In genomic region chr17:29892201-29892600, GRCh38 we compare ENCODE assay signal across 30 cellular contexts. TPM values are rescaled to one million over a fixed set of nuclear protein-coding genes. Genes with fewer than 3 reads are reported as not detected.
"Had no signal": no experiment of that assay in that cellular context is flagged by ENCODE, and none has a peak within 500 bp of the region (broad histone marks: within the 10 kb centered on the region; RNA-seq: fewer than 3 reads in every experiment).

No MANE protein-coding gene starts in this region.

- H3K27ac ChIP-seq: adrenal gland, body of pancreas, esophagus muscularis mucosa, foreskin keratinocyte, gastrocnemius medialis had no signal

- DNase-seq: activated CD4-positive, alpha-beta memory T cell treated with anti-CD3 and anti-CD28 coated beads for 36 hours; activated CD4-positive, alpha-beta T cell treated with anti-CD3 and anti-CD28 coated beads for 36 hours; activated CD4-positive, CD25-positive, alpha-beta regulatory T cell; activated CD4-positive, CD25-positive, alpha-beta regulatory T cell treated with anti-CD3 and anti-CD28 coated beads, Interleukin-2, amount 50 U/mL, for 72 hours; activated CD8-positive, alpha-beta memory T cell treated with anti-CD3 and anti-CD28 coated beads, Interleukin-2, amount 10 ng/mL, durations not matched to agents 7 days and 5 days; activated CD8-positive, alpha-beta memory T cell treated with anti-CD3 and anti-CD28 coated beads, Interleukin-2, amount 50 U/mL, for 4 hours; activated CD8-positive, alpha-beta T cell treated with anti-CD3 and anti-CD28 coated beads, Interleukin-2, amount 10 ng/mL, durations not matched to agents 7 days and 5 days; activated effector memory CD4-positive, alpha-beta T cell treated with Interleukin-2 at 50 U/mL for 16 hours; activated naive CD4-positive, alpha-beta T cell treated with anti-CD3 and anti-CD28 coated beads for 36 hours; activated naive CD8-positive, alpha-beta T cell treated with anti-CD3 and anti-CD28 coated beads for 36 hours; activated naive CD8-positive, alpha-beta T cell treated with anti-CD3 and anti-CD28 coated beads, Interleukin-2, amount 50 U/mL, for 24 hours; activated T-cell treated with anti-CD3 and anti-CD28 coated beads, Interleukin-2, amount 50 U/mL, for 1 hour; activated T-cell treated with anti-CD3 and anti-CD28 coated beads, Interleukin-2, amount 50 U/mL, for 48 hours; adrenal gland; amygdala; aorta; body of pancreas; caudate nucleus; cortex of kidney; effector CD4-positive, alpha-beta T cell; effector memory CD8-positive, alpha-beta T cell; erythroblast; foreskin keratinocyte; gastrocnemius medialis; glutamatergic neuron; heart left ventricle; T-helper 2 cell had no signal

- H3K36me3 ChIP-seq: adrenal gland, esophagus muscularis mucosa, gastrocnemius medialis, heart left ventricle had no signal

- H3K4me3 ChIP-seq: adrenal gland, body of pancreas, esophagus muscularis mucosa, gastrocnemius medialis, heart left ventricle had no signal

- H3K4me1 ChIP-seq: body of pancreas, esophagus muscularis mucosa, gastrocnemius medialis had no signal

- H3K9me3 Mint-ChIP-seq: activated CD4-positive, alpha-beta T cell treated with anti-CD3 and anti-CD28 coated beads, Interleukin-2, amount 10 ng/mL, durations not matched to agents 24 days and 14 days had no signal

- H3K27me3 Mint-ChIP-seq: activated CD4-positive, alpha-beta memory T cell treated with anti-CD3 and anti-CD28 coated beads for 36 hours; activated CD4-positive, alpha-beta T cell treated with anti-CD3 and anti-CD28 coated beads for 36 hours; activated CD4-positive, alpha-beta T cell treated with anti-CD3 and anti-CD28 coated beads, Interleukin-2, amount 10 ng/mL, durations not matched to agents 24 days and 14 days; activated CD8-positive, alpha-beta memory T cell treated with anti-CD3 and anti-CD28 coated beads, Interleukin-2, amount 10 ng/mL, durations not matched to agents 7 days and 5 days; activated naive CD4-positive, alpha-beta T cell treated with anti-CD3 and anti-CD28 coated beads, Interleukin-2, amount 50 U/mL, for 24 hours; activated naive CD8-positive, alpha-beta T cell treated with anti-CD3 and anti-CD28 coated beads for 36 hours; activated naive CD8-positive, alpha-beta T cell treated with anti-CD3 and anti-CD28 coated beads, Interleukin-2, amount 50 U/mL, for 24 hours; effector memory CD8-positive, alpha-beta T cell had no signal

- H3K27me3 ChIP-seq: adrenal gland, body of pancreas, esophagus muscularis mucosa, foreskin keratinocyte, gastrocnemius medialis, heart left ventricle had no signal

- ATAC-seq: activated CD4-positive, alpha-beta T cell treated with anti-CD3 and anti-CD28 coated beads for 36 hours; activated CD8-positive, alpha-beta memory T cell treated with anti-CD3 and anti-CD28 coated beads, Interleukin-2, amount 10 ng/mL, durations not matched to agents 7 days and 5 days; activated CD8-positive, alpha-beta T cell treated with anti-CD3 and anti-CD28 coated beads, Interleukin-2, amount 10 ng/mL, durations not matched to agents 7 days and 5 days; activated naive CD8-positive, alpha-beta T cell treated with anti-CD3 and anti-CD28 coated beads, Interleukin-2, amount 50 U/mL, for 24 hours; body of pancreas; effector memory CD8-positive, alpha-beta T cell; foreskin keratinocyte; gastrocnemius medialis; heart left ventricle had no signal

- H3K9me3 ChIP-seq: adrenal gland, body of pancreas, esophagus muscularis mucosa, gastrocnemius medialis had no signal

- H3K27ac Mint-ChIP-seq: activated CD4-positive, alpha-beta memory T cell treated with anti-CD3 and anti-CD28 coated beads for 36 hours; activated CD4-positive, alpha-beta T cell treated with anti-CD3 and anti-CD28 coated beads for 36 hours; activated CD4-positive, alpha-beta T cell treated with anti-CD3 and anti-CD28 coated beads, Interleukin-2, amount 10 ng/mL, durations not matched to agents 24 days and 14 days; activated CD8-positive, alpha-beta memory T cell treated with anti-CD3 and anti-CD28 coated beads, Interleukin-2, amount 10 ng/mL, durations not matched to agents 7 days and 5 days; activated CD8-positive, alpha-beta T cell treated with anti-CD3 and anti-CD28 coated beads, Interleukin-2, amount 10 ng/mL, durations not matched to agents 7 days and 5 days; activated naive CD4-positive, alpha-beta T cell treated with anti-CD3 and anti-CD28 coated beads for 36 hours; activated naive CD8-positive, alpha-beta T cell treated with anti-CD3 and anti-CD28 coated beads for 36 hours; activated naive CD8-positive, alpha-beta T cell treated with anti-CD3 and anti-CD28 coated beads, Interleukin-2, amount 50 U/mL, for 24 hours had no signal

- H3K4me3 Mint-ChIP-seq: activated CD4-positive, alpha-beta memory T cell treated with anti-CD3 and anti-CD28 coated beads for 36 hours; activated CD4-positive, alpha-beta T cell treated with anti-CD3 and anti-CD28 coated beads for 36 hours; activated CD4-positive, alpha-beta T cell treated with anti-CD3 and anti-CD28 coated beads, Interleukin-2, amount 10 ng/mL, durations not matched to agents 24 days and 14 days; activated CD8-positive, alpha-beta memory T cell treated with anti-CD3 and anti-CD28 coated beads, Interleukin-2, amount 10 ng/mL, durations not matched to agents 7 days and 5 days; activated CD8-positive, alpha-beta T cell treated with anti-CD3 and anti-CD28 coated beads, Interleukin-2, amount 10 ng/mL, durations not matched to agents 7 days and 5 days; activated naive CD4-positive, alpha-beta T cell treated with anti-CD3 and anti-CD28 coated beads for 36 hours; activated naive CD4-positive, alpha-beta T cell treated with anti-CD3 and anti-CD28 coated beads, Interleukin-2, amount 50 U/mL, for 24 hours; activated naive CD8-positive, alpha-beta T cell treated with anti-CD3 and anti-CD28 coated beads for 36 hours; activated naive CD8-positive, alpha-beta T cell treated with anti-CD3 and anti-CD28 coated beads, Interleukin-2, amount 50 U/mL, for 24 hours; effector memory CD8-positive, alpha-beta T cell had no signal

RNA-seq across cellular contexts. Expression of gene EFCAB5, which starts 49.2 kb away (rescaled TPM):
- polyA plus RNA-seq: aorta had no signal
